ENCODE assay signal across 12 cellular contexts in genomic region chr2:113202305-113203216, GRCh38. TPM values are rescaled to one million over a fixed set of nuclear protein-coding genes. Genes with fewer than 3 reads are reported as not detected.
DNase-seq lines count a peak whose midpoint lies in the region; ATAC-seq and TF ChIP-seq lines count a peak whose summit lies in the region.
"Had no signal": no experiment of that assay in that cellular context is flagged by ENCODE, and none has a peak within 500 bp of the region (broad histone marks: within the 10 kb centered on the region; RNA-seq: fewer than 3 reads in every experiment).

No MANE protein-coding gene starts in this region.

- no peaks in the 10 kb centered on the region for H3K27me3 ChIP-seq in tibial nerve
- H3K27me3 ChIP-seq: upper lobe of left lung had no signal

- peak overlapping the region; percentile 29 to 95 (median 51) for H3K27ac ChIP-seq in tibial nerve
- H3K27ac ChIP-seq: parathyroid adenoma, upper lobe of left lung had no signal

- no peak for TF ChIP-seq EP300 in tibial nerve (IDR thresholded peaks at IDR 0.05)

- H3K4me3 ChIP-seq in tibial nerve (no peak overlapping the region), lower leg skin (ENCODE audit: low read depth, poor library complexity, severe bottlenecking) (no peak overlapping the region)
- H3K4me3 ChIP-seq: upper lobe of left lung had no signal

- H3K9me3 Mint-ChIP-seq in activated naive CD4-positive, alpha-beta T cell treated with anti-CD3 and anti-CD28 coated beads, Interleukin-2, amount 50 U/mL, for 72 hours = no peaks in the 10 kb centered on the region
- no peaks in the 10 kb centered on the region for H3K9me3 Mint-ChIP-seq in activated CD4-positive, alpha-beta memory T cell treated with anti-CD3 and anti-CD28 coated beads for 36 hours

- DNase-seq in activated naive CD4-positive, alpha-beta T cell treated with anti-CD3 and anti-CD28 coated beads, Interleukin-2, amount 50 U/mL, for 72 hours (ENCODE audit: low spot score in 2 of 2) = no peak
- no peak for DNase-seq in activated naive CD4-positive, alpha-beta T cell treated with Interleukin-2 at 50 U/mL for 16 hours
- DNase-seq in activated CD4-positive, alpha-beta memory T cell treated with anti-CD3 and anti-CD28 coated beads for 36 hours = no peak
- DNase-seq in kidney glomerular epithelial cell (lab: John Stamatoyannopoulos, UW) (peak; percentile 93), tibial nerve (ENCODE audit: low spot score in 2 of 2) (no peak), lower leg skin (ENCODE audit: low spot score in 2 of 2) (no peak)
- no peak for DNase-seq in effector CD4-positive, alpha-beta T cell
- DNase-seq: activated CD4-positive, CD25-positive, alpha-beta regulatory T cell; NCI-H2029 had no signal

- TF ChIP-seq POLR2A in tibial nerve (IDR thresholded peaks at IDR 0.05) = no peak
- TF ChIP-seq POLR2A in lower leg skin (IDR thresholded peaks at IDR 0.05) = no peak

- H3K27ac Mint-ChIP-seq in activated naive CD4-positive, alpha-beta T cell treated with anti-CD3 and anti-CD28 coated beads, Interleukin-2, amount 50 U/mL, for 72 hours = peak overlapping the region; percentile 52 to 62
- H3K27ac Mint-ChIP-seq in activated CD4-positive, alpha-beta memory T cell treated with anti-CD3 and anti-CD28 coated beads for 36 hours = peak overlapping the region; percentile 3

- no peaks in the 10 kb centered on the region for H3K9me3 ChIP-seq in tibial nerve
- H3K9me3 ChIP-seq: upper lobe of left lung had no signal

- H3K27me3 Mint-ChIP-seq in activated CD4-positive, alpha-beta memory T cell treated with anti-CD3 and anti-CD28 coated beads for 36 hours = no peaks in the 10 kb centered on the region

- no peak overlapping the region for H3K4me3 Mint-ChIP-seq in activated CD4-positive, alpha-beta memory T cell treated with anti-CD3 and anti-CD28 coated beads for 36 hours

- no peak for ATAC-seq in activated naive CD4-positive, alpha-beta T cell treated with anti-CD3 and anti-CD28 coated beads, Interleukin-2, amount 50 U/mL, for 72 hours
- no peak for ATAC-seq in GM18868 (IDR thresholded peaks at IDR 0.05; ENCODE audit: unreplicated experiment)

- TF ChIP-seq CTCF in tibial nerve (IDR thresholded peaks at IDR 0.05) (no peak), lower leg skin (IDR thresholded peaks at IDR 0.05) (no peak)

- peaks cover 10% of the 10 kb centered on the region for H3K4me1 Mint-ChIP-seq in activated CD4-positive, alpha-beta memory T cell treated with anti-CD3 and anti-CD28 coated beads for 36 hours (ENCODE audit: low read depth)

- no peaks in the 10 kb centered on the region for H3K36me3 ChIP-seq in tibial nerve

- CTCF ChIA-PET in activated CD4-positive, alpha-beta memory T cell treated with anti-CD3 and anti-CD28 coated beads for 36 hours (lab: Charles Lee) = interaction anchor here (0.6 to 16.4 kb wide), 14 partner anchors 11 to 555 kb away, joined by 3 to 308 read pairs (median 6); partner anchors contain the start of gene PSD4

- H3K36me3 Mint-ChIP-seq in activated naive CD4-positive, alpha-beta T cell treated with anti-CD3 and anti-CD28 coated beads, Interleukin-2, amount 50 U/mL, for 72 hours = peaks cover 0 to 13% of the 10 kb centered on the region in 2 donors
- H3K36me3 Mint-ChIP-seq in activated CD4-positive, alpha-beta memory T cell treated with anti-CD3 and anti-CD28 coated beads for 36 hours = peaks cover 31% of the 10 kb centered on the region

- intact Hi-C loops in activated CD4-positive, alpha-beta memory T cell treated with anti-CD3 and anti-CD28 coated beads for 36 hours (cut with micrococcal nuclease) = loop anchor here (5.0 kb wide), 1 partner anchor 190 kb away; no protein-coding TSS in a partner anchor
- intact Hi-C loops in lower leg skin (cut with DNase I; ENCODE audit: low total_unique reads) = loop anchor here (5.0 kb wide), 1 partner anchor 170 kb away; no protein-coding TSS in a partner anchor

- peaks cover 0 to 54% (median 7%) of the 10 kb centered on the region in 4 donors for H3K4me1 ChIP-seq in tibial nerve

- POLR2A ChIA-PET in activated CD4-positive, alpha-beta memory T cell treated with anti-CD3 and anti-CD28 coated beads for 36 hours (lab: Charles Lee) = no interaction called here

- WGBS in tibial nerve, 2 donors = 66 to 69% methylated on average over 12 to 13 of the region's 13 CpGs
- 70 to 74% methylated on average over 13 of the region's 13 CpGs for WGBS in lower leg skin, 2 donors

RNA-seq across cellular contexts. Expression of gene PSD4, which starts 28.8 kb away (rescaled TPM):
- 100 to 1,000 TPM; 137 to 305 TPM for total RNA-seq in activated naive CD4-positive, alpha-beta T cell treated with anti-CD3 and anti-CD28 coated beads, Interleukin-2, amount 50 U/mL, for 72 hours
- 100 to 1,000 TPM; 156 to 170 TPM for total RNA-seq in activated CD4-positive, alpha-beta memory T cell treated with anti-CD3 and anti-CD28 coated beads for 36 hours
- total RNA-seq in tibial nerve (10 to 100 TPM in 3 of 4 donors, 1 to 10 TPM in 1; 8.7 to 20.7 (median 11.3) TPM), lower leg skin (10 to 100 TPM; 58.1 to 99.2 (median 87.6) TPM)
